Comparison of ENCODE assay signal across 2 cellular contexts in genomic region chr7:158864507-158864820, GRCh38.
TF ChIP-seq lines count a peak whose summit lies in the region.

No MANE protein-coding gene starts in this region.

TF ChIP-seq in K562, 482 proteins besides CTCF, POLR2A, EP300 and RAD21 (continued from another document and continues in another):
- TF ChIP-seq ARID4B (CRISPR knock-in tag; IDR thresholded peaks at IDR 0.05) (peak; percentile 29; the same call in 1 of the 2 replicates), MAFF (IDR thresholded peaks at IDR 0.05; ENCODE audit: low read length) (no peak), TFAM (CRISPR knock-in tag; conservative IDR thresholded peaks at IDR 0.05) (no peak), NCOA4 (IDR thresholded peaks at IDR 0.05; ENCODE audit: partially characterized antibody) (no peak), MCM2 (IDR thresholded peaks at IDR 0.05; ENCODE audit: low read depth) (no peak), PHF20 (IDR thresholded peaks at IDR 0.05; ENCODE audit: partially characterized antibody) (no peak), ZNF561 (CRISPR knock-in tag; conservative IDR thresholded peaks at IDR 0.05) (no peak), ZFPM2 (CRISPR knock-in tag; IDR thresholded peaks at IDR 0.05) (no peak), TGIF2 (CRISPR knock-in tag; IDR thresholded peaks at IDR 0.05) (no peak), HMGXB4 (CRISPR knock-in tag; IDR thresholded peaks at IDR 0.05) (no peak), RFX7 (CRISPR knock-in tag; IDR thresholded peaks at IDR 0.05) (no peak), TRIM28 (IDR thresholded peaks at IDR 0.05) (no peak), ZNF511 (CRISPR knock-in tag; IDR thresholded peaks at IDR 0.05) (0 out of 2 replicates have a peak, but pooled peaks have one; percentile 9), ZNF444 (CRISPR knock-in tag; IDR thresholded peaks at IDR 0.05) (no peak), KLF10 (CRISPR knock-in tag; IDR thresholded peaks at IDR 0.05) (no peak), POLR2AphosphoS5 (IDR thresholded peaks at IDR 0.05; ENCODE audit: control insufficient read depth, insufficient read depth, low read depth, low read length) (no peak), ELF2 (CRISPR knock-in tag; IDR thresholded peaks at IDR 0.05) (no peak), KDM5B (IDR thresholded peaks at IDR 0.05; ENCODE audit: insufficient replicate concordance, low read depth, low read length) (no peak), ILF3 (IDR thresholded peaks at IDR 0.05; ENCODE audit: borderline replicate concordance) (no peak), PYGO2 (tag; IDR thresholded peaks at IDR 0.05) (no peak)

TF ChIP-seq in HepG2, 621 proteins besides CTCF, POLR2A, EP300 and RAD21 (continued from another document):
- TF ChIP-seq ZNF646 (CRISPR knock-in tag; IDR thresholded peaks at IDR 0.05) = no peak
- TF ChIP-seq MLXIP (CRISPR knock-in tag; IDR thresholded peaks at IDR 0.05; ENCODE audit: borderline replicate concordance) = no peak
